Comparison of ENCODE assay signal across 21 cellular contexts in the genomic region with DNA sequence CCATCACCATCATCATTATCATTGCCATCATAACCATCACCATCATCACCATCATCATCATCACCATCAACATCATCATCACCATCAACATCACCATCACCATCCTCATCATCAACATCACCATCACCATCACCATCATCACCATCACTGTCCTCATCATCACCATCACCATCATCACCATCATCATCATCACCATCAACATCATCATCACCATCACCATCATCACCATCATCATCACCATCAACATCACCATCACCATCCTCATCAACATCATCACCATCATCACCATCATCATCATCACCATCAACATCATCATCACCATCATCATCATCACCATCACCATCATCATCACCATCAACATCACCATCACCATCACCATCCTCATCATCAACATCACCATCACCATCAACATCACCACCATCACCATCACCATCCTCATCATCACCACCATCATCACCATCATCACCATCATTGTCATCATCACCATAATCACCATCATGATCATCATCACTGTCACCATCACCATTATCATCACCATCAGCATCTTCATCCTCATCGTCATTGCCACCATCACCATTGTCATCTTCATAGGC. TPM values are rescaled to one million over a fixed set of nuclear protein-coding genes. Genes with fewer than 3 reads are reported as not detected.
DNase-seq lines count a peak whose midpoint lies in the region; ATAC-seq, FAIRE-seq and TF ChIP-seq lines count a peak whose summit lies in the region.
"Had no signal": no experiment of that assay in that cellular context is flagged by ENCODE, and none has a peak within 500 bp of the region (broad histone marks: within the 10 kb centered on the region; RNA-seq: fewer than 3 reads in every experiment).

No MANE protein-coding gene starts in this region.

- intact Hi-C loops in HepG2 (cut with micrococcal nuclease; ENCODE audit: unreplicated experiment) = no loop called here
- intact Hi-C loops in right lobe of liver (cut with DNase I) = loop anchor here (5.0 kb wide), 1 partner anchor 164 kb away; no protein-coding TSS in a partner anchor
- intact Hi-C loops in K562 (cut with micrococcal nuclease) = loop anchor here (5.0 kb wide), 2 partner anchors 74 to 694 kb away; partner anchors contain the start of gene IRF8

- FAIRE-seq in HepG2 (lab: Jason Lieb, UNC) = peak; percentile 12
- peak; percentile 99 for FAIRE-seq in HTR-8/SVneo (lab: Jason Lieb, UNC)
- FAIRE-seq in K562 (lab: Jason Lieb, UNC) = peak; percentile 35
- FAIRE-seq in urothelium cell line (lab: Jason Lieb, UNC) = peak; percentile 98
- FAIRE-seq: A204.1, D721Med, GM19239, H54 had no signal

- in situ Hi-C loops in HepG2 (cut with HindIII; ENCODE audit: extremely low pct_ligation_motif_present, low pct_unique_long_range_greater_than_20kb) = loop anchor here (5.0 to 25.0 kb wide), 4 partner anchors 69 to 689 kb away; partner anchors contain the start of gene FOXF1
- in situ Hi-C loops in K562 (cut with MboI) = loop anchor here (5.0 to 10.0 kb wide), 2 partner anchors 164 to 691 kb away; partner anchors contain the start of gene FOXF1

- TF ChIP-seq POLR2A in HepG2 (IDR thresholded peaks at IDR 0.05; ENCODE audit: insufficient read depth in 1 of 2, low read depth in 2 of 2, low read length in 2 of 2) = no peak
- TF ChIP-seq POLR2A in right lobe of liver (IDR thresholded peaks at IDR 0.05) = no peak
- no peak for TF ChIP-seq POLR2A in K562 (conservative IDR thresholded peaks at IDR 0.05)

- no peak overlapping the region for H3K4me3 ChIP-seq in HepG2 (replicated peaks in 1 of 3; ENCODE audit: insufficient read depth in 1 of 3, low read depth in 2 of 3, low read length in 3 of 3)
- H3K4me3 ChIP-seq in right lobe of liver = no peak overlapping the region
- no peak overlapping the region for H3K4me3 ChIP-seq in K562
- H3K4me3 ChIP-seq: BLaER1, GM23338, HAP-1 had no signal

- H3K9ac ChIP-seq in HepG2 (ENCODE audit: insufficient read depth, low read depth, low read length) = no peak overlapping the region
- no peak overlapping the region for H3K9ac ChIP-seq in K562 (ENCODE audit: insufficient read depth in 1 of 2, low read depth in 2 of 2, low read length in 2 of 2)
- H3K9ac ChIP-seq: BLaER1 had no signal

- DNase-seq in HepG2 (ENCODE audit: low spot score) (no peak), right lobe of liver (no peak), HTR-8/SVneo (ENCODE audit: insufficient read length, low spot score) (no peak), K562 (ENCODE audit: extremely low read depth in 1 of 4, low spot score in 3 of 4) (no peak), urothelium cell line (ENCODE audit: low spot score) (no peak), kidney tubule cell (ENCODE audit: low spot score) (no peak), DMS114 treated with DMSO at 0.1 percent for 48 hours (lab: John Stamatoyannopoulos, UW; ENCODE audit: unreplicated experiment) (no peak)
- DNase-seq: CD4-positive, alpha-beta T cell; DMS 273 treated with DMSO at 0.1 percent for 48 hours; DMS53; DMS79 treated with DMSO at 0.1 percent for 48 hours; GF-D8 had no signal

- no peaks in the 10 kb centered on the region for H3K9me1 ChIP-seq in K562 (ENCODE audit: control insufficient read depth, insufficient read depth, low read length)

- TF ChIP-seq EP300 in HepG2 (IDR thresholded peaks at IDR 0.05; ENCODE audit: low read depth in 2 of 2, low read length in 2 of 2) (no peak), HepG2 (CRISPR knock-in tag; IDR thresholded peaks at IDR 0.05; ENCODE audit: borderline replicate concordance) (no peak), K562 (IDR thresholded peaks at IDR 0.05; ENCODE audit: low read length) (no peak)

- H4K20me1 ChIP-seq in HepG2 (ENCODE audit: insufficient read depth, low read length) (no peaks in the 10 kb centered on the region), K562 (replicated peaks; ENCODE audit: control insufficient read depth, insufficient read depth, low read length) (peaks cover 8% of the 10 kb centered on the region)
- H4K20me1 ChIP-seq: BLaER1 had no signal

- H2AFZ ChIP-seq in HepG2 (ENCODE audit: low read length) (no peak overlapping the region), K562 (ENCODE audit: low read depth, low read length) (no peak overlapping the region)
- H2AFZ ChIP-seq: GM23338 had no signal

- TF ChIP-seq RAD21 in HepG2 (CRISPR knock-in tag; IDR thresholded peaks at IDR 0.05) (no peak), K562 (CRISPR knock-in tag; conservative IDR thresholded peaks at IDR 0.05 in 1 of 2, IDR thresholded peaks at IDR 0.05 in 1 of 2) (no peak)

- WGBS in HepG2 (ENCODE audit: low lambda C conversion rate) = 64% methylated on average over 1 of the region's 1 CpG
- WGBS in right lobe of liver (ENCODE audit: insufficient coverage, low coverage, low lambda C conversion rate, missing lambda C conversion rate) = 87% methylated on average over 1 of the region's 1 CpG
- 0% methylated on average over 1 of the region's 1 CpG for WGBS in K562 (ENCODE audit: insufficient coverage, low coverage, missing lambda C conversion rate)

- H3K79me2 ChIP-seq in HepG2 (ENCODE audit: insufficient read depth, low read length) (no peaks in the 10 kb centered on the region), K562 (ENCODE audit: control insufficient read depth, insufficient read depth, low read length) (no peaks in the 10 kb centered on the region)

- CTCF ChIA-PET in HepG2 (lab: Yijun Ruan, JAX; ENCODE audit: low intra/inter-chr PET ratio, low total read pairs) (interaction anchor here (5.0 kb wide), 1 partner anchor 164 kb away, joined by 108 read pairs; no protein-coding TSS in a partner anchor), K562 (lab: Yijun Ruan, JAX; ENCODE audit: low intra/inter-chr PET ratio) (interaction anchor here (3.1 kb wide), 1 partner anchor 164 kb away, joined by 41 read pairs; no protein-coding TSS in a partner anchor)

- H3K4me2 ChIP-seq in HepG2 (ENCODE audit: low read depth, low read length) (no peak overlapping the region), K562 (ENCODE audit: insufficient read depth, low read length) (no peak overlapping the region)
- H3K4me2 ChIP-seq: BLaER1, GM23338 had no signal

- H3K36me3 ChIP-seq in HepG2 (replicated peaks in 1 of 2; ENCODE audit: control insufficient read depth in 1 of 2, insufficient read depth in 2 of 2, low read length in 2 of 2) = no peaks in the 10 kb centered on the region
- no peaks in the 10 kb centered on the region for H3K36me3 ChIP-seq in right lobe of liver
- no peaks in the 10 kb centered on the region for H3K36me3 ChIP-seq in K562 (ENCODE audit: control insufficient read depth, insufficient read depth, low read length)
- H3K36me3 ChIP-seq: BLaER1, HAP-1 had no signal

- peaks cover 2 to 29% of the 10 kb centered on the region in 2 experiments; a peak in 4 of 5 replicates for H3K27me3 ChIP-seq in HepG2 (ENCODE audit: control insufficient read depth in 1 of 2, insufficient read depth in 2 of 2, low read length in 2 of 2)
- no peaks in the 10 kb centered on the region for H3K27me3 ChIP-seq in right lobe of liver
- peaks cover 11 to 51% of the 10 kb centered on the region in 2 experiments; a peak in 4 of 5 replicates for H3K27me3 ChIP-seq in K562 (ENCODE audit: control insufficient read depth in 2 of 2, insufficient read depth in 2 of 2, low read length in 2 of 2)
- H3K27me3 ChIP-seq: BLaER1 had no signal

- no peaks in the 10 kb centered on the region for H3K4me1 ChIP-seq in HepG2 (ENCODE audit: insufficient read depth, low read length)
- no peaks in the 10 kb centered on the region for H3K4me1 ChIP-seq in right lobe of liver
- H3K4me1 ChIP-seq in K562 (replicated peaks in 1 of 2; ENCODE audit: control insufficient read depth in 2 of 2, insufficient read depth in 2 of 2, low read length in 2 of 2) = peaks cover 0 to 7% of the 10 kb centered on the region in 2 experiments; a peak in 1 of 5 replicates
- H3K4me1 ChIP-seq: HAP-1 had no signal

- POLR2A ChIA-PET in HepG2 (lab: Yijun Ruan, JAX) (no interaction called here), K562 (lab: Yijun Ruan, JAX) (interaction anchor here (0.5 to 1.0 kb wide), 2 partner anchors 85 to 242 kb away, joined by 3 to 4 read pairs; no protein-coding TSS in a partner anchor)

- H3K27ac ChIP-seq in HepG2 (ENCODE audit: extremely low read length, insufficient read depth, low read length) = no peak overlapping the region
- no peak overlapping the region for H3K27ac ChIP-seq in right lobe of liver
- no peak overlapping the region for H3K27ac ChIP-seq in K562 (ENCODE audit: extremely low read depth, low read depth, low read length)
- H3K27ac ChIP-seq: 22Rv1, BLaER1 had no signal

- no TSS peak for BruUV-seq in HepG2 (replicated peaks; lab: Mats Ljungman, UMichigan)
- BruUV-seq in K562 (replicated peaks; lab: Mats Ljungman, UMichigan) = no TSS peak

- no peak for ATAC-seq in HepG2
- ATAC-seq in right lobe of liver = no peak
- no peak for ATAC-seq in K562
- ATAC-seq in HG03354 (IDR thresholded peaks at IDR 0.05; ENCODE audit: poor library complexity, severe bottlenecking, unreplicated experiment) = no peak
- ATAC-seq: GM23338 had no signal

- TF ChIP-seq CTCF in HepG2 (CRISPR knock-in tag; IDR thresholded peaks at IDR 0.05) (no peak), right lobe of liver (IDR thresholded peaks at IDR 0.05) (no peak), K562 (IDR thresholded peaks at IDR 0.05 in 2 of 3, conservative IDR thresholded peaks at IDR 0.05 in 1 of 3; ENCODE audit: insufficient read depth in 2 of 3, low read depth in 1 of 3, low read length in 3 of 3) (no peak)

- no peaks in the 10 kb centered on the region for H3K9me3 ChIP-seq in HepG2 (ENCODE audit: low read length)
- H3K9me3 ChIP-seq in right lobe of liver = no peaks in the 10 kb centered on the region
- H3K9me3 ChIP-seq in K562 (replicated peaks; ENCODE audit: control insufficient read depth, insufficient read depth, low read depth, low read length) = no peaks in the 10 kb centered on the region
- H3K9me3 ChIP-seq: BLaER1, HAP-1 had no signal

RNA-seq across cellular contexts. Expression of gene COX4I1, which starts 23.9 kb away (rescaled TPM):
- total RNA-seq in HepG2 (2016; rRNA removed; fragmentation: Illumina TruSeq; extraction: Trizol) (631 and 658 TPM in 2 replicates), right lobe of liver (100 to 1,000 TPM; 247 to 417 (median 303) TPM), K562 (2014; rRNA removed) (941 and 994 TPM in 2 replicates), K562 (2014; rRNA removed; fragmentation: Illumina TruSeq; extraction: Trizol) (526 and 685 TPM in 2 replicates), K562 (2015; rRNA removed; fragmentation: Illumina TruSeq; extraction: Trizol) (613 and 651 TPM in 2 replicates), K562 (2021) (827 and 832 TPM in 2 replicates)
- total RNA-seq in HepG2 (2016; cell fraction: cytosol; rRNA removed; fragmentation: Illumina TruSeq; extraction: Trizol; ENCODE audit: low read depth) = 381 and 407 TPM in 2 replicates
- 648 and 655 TPM in 2 replicates for total RNA-seq in HepG2 (2016; cell fraction: insoluble cytoplasmic fraction; rRNA removed; fragmentation: Illumina TruSeq; extraction: Trizol)
- 496 and 528 TPM in 2 replicates for total RNA-seq in HepG2 (2016; cell fraction: membrane; rRNA removed; fragmentation: Illumina TruSeq; extraction: Trizol)
- total RNA-seq in HepG2 (2016; cell fraction: nucleus; rRNA removed; fragmentation: Illumina TruSeq; extraction: Trizol) = 310 and 337 TPM in 2 replicates
- polyA plus RNA-seq in HepG2 (2011; rRNA removed) (838 and 902 TPM in 2 replicates), K562 (2011; rRNA removed) (1,032 and 1,039 TPM in 2 replicates), K562 (2014; fragmentation: Illumina TruSeq; extraction: Trizol) (1,040 and 1,078 TPM in 2 replicates), K562 (2014; fragmentation: Nextera tagmentation; extraction: Ambion mirVana) (1,000 to 10,000 TPM; 1,936 to 2,356 TPM), K562 (2014; rRNA removed) (1,078 and 1,164 TPM in 2 replicates)
- 1,053 and 1,212 TPM in 2 replicates for polyA plus RNA-seq in HepG2 (2011; cell fraction: cytosol; rRNA removed)
- 388 and 389 TPM in 2 replicates for polyA plus RNA-seq in HepG2 (2011; cell fraction: nucleus; rRNA removed)
- polyA plus RNA-seq in HepG2 (2012) = 443 and 505 TPM in 2 replicates
- 414 and 464 TPM in 2 replicates for polyA plus RNA-seq in HepG2 (2016; cell fraction: cytosol; fragmentation: Illumina TruSeq; extraction: Trizol; ENCODE audit: low read depth)
- polyA plus RNA-seq in HepG2 (2016; cell fraction: insoluble cytoplasmic fraction; fragmentation: Illumina TruSeq; extraction: Trizol; ENCODE audit: low read depth) = 675 and 705 TPM in 2 replicates
- 456 and 498 TPM in 2 replicates for polyA plus RNA-seq in HepG2 (2016; cell fraction: membrane; fragmentation: Illumina TruSeq; extraction: Trizol; ENCODE audit: low read depth)
- 604 and 614 TPM in 2 replicates for polyA plus RNA-seq in HepG2 (2016; cell fraction: nucleus; fragmentation: Illumina TruSeq; extraction: Trizol; ENCODE audit: insufficient read depth, low read depth)
- 364 and 524 TPM in 2 replicates for polyA minus RNA-seq in HepG2 (2011; rRNA and poly(A)+ RNA removed; ENCODE audit: low replicate concordance)
- polyA minus RNA-seq in HepG2 (2011; cell fraction: cytosol; rRNA and poly(A)+ RNA removed) = 143 and 144 TPM in 2 replicates
- 99.5 and 129 TPM in 2 replicates for polyA minus RNA-seq in HepG2 (2011; cell fraction: nucleus; rRNA and poly(A)+ RNA removed)
- 142 and 234 TPM in 2 replicates for total RNA-seq in K562 (2011; cell fraction: chromatin; rRNA removed; ENCODE audit: low replicate concordance)
- total RNA-seq in K562 (2011; cell fraction: nucleolus; rRNA removed) = 377 and 464 TPM in 2 replicates
- 382 and 397 TPM in 2 replicates for total RNA-seq in K562 (2011; cell fraction: nucleoplasm; rRNA removed)
- polyA plus RNA-seq in K562 (2011; cell fraction: cytosol; rRNA removed) = 957 and 1,096 TPM in 2 replicates
- polyA plus RNA-seq in K562 (2011; cell fraction: nucleus; rRNA removed) = 594 and 697 TPM in 2 replicates
- polyA plus RNA-seq in K562 (2012) = 796 and 1,103 TPM in 2 replicates
- 533 and 536 TPM in 2 replicates for polyA minus RNA-seq in K562 (2011; rRNA and poly(A)+ RNA removed)
- polyA minus RNA-seq in K562 (2011; cell fraction: cytosol; rRNA and poly(A)+ RNA removed) = 193 and 209 TPM in 2 replicates
- 68.0 and 114 TPM in 2 replicates for polyA minus RNA-seq in K562 (2011; cell fraction: nucleus; rRNA and poly(A)+ RNA removed)

RNA-seq across cellular contexts. Expression of gene EMC8, which starts 24.1 kb away (rescaled TPM):
- total RNA-seq in HepG2 (2016; rRNA removed; fragmentation: Illumina TruSeq; extraction: Trizol) = 47.6 and 55.0 TPM in 2 replicates
- total RNA-seq in HepG2 (2016; cell fraction: cytosol; rRNA removed; fragmentation: Illumina TruSeq; extraction: Trizol; ENCODE audit: low read depth) = 56.6 and 69.3 TPM in 2 replicates
- 42.9 and 52.9 TPM in 2 replicates for total RNA-seq in HepG2 (2016; cell fraction: insoluble cytoplasmic fraction; rRNA removed; fragmentation: Illumina TruSeq; extraction: Trizol)
- total RNA-seq in HepG2 (2016; cell fraction: membrane; rRNA removed; fragmentation: Illumina TruSeq; extraction: Trizol) = 53.7 and 67.6 TPM in 2 replicates
- 34.0 and 36.1 TPM in 2 replicates for total RNA-seq in HepG2 (2016; cell fraction: nucleus; rRNA removed; fragmentation: Illumina TruSeq; extraction: Trizol)
- polyA plus RNA-seq in HepG2 (2011; rRNA removed) = 71.6 and 76.0 TPM in 2 replicates
- polyA plus RNA-seq in HepG2 (2011; cell fraction: cytosol; rRNA removed) = 60.8 and 68.0 TPM in 2 replicates
- polyA plus RNA-seq in HepG2 (2011; cell fraction: nucleus; rRNA removed) = 45.9 and 50.4 TPM in 2 replicates
- 29.9 and 30.5 TPM in 2 replicates for polyA plus RNA-seq in HepG2 (2012)
- polyA plus RNA-seq in HepG2 (2016; cell fraction: cytosol; fragmentation: Illumina TruSeq; extraction: Trizol; ENCODE audit: low read depth) = 65.3 and 83.6 TPM in 2 replicates
- 58.1 and 66.0 TPM in 2 replicates for polyA plus RNA-seq in HepG2 (2016; cell fraction: insoluble cytoplasmic fraction; fragmentation: Illumina TruSeq; extraction: Trizol; ENCODE audit: low read depth)
- polyA plus RNA-seq in HepG2 (2016; cell fraction: membrane; fragmentation: Illumina TruSeq; extraction: Trizol; ENCODE audit: low read depth) = 59.1 and 73.6 TPM in 2 replicates
- polyA plus RNA-seq in HepG2 (2016; cell fraction: nucleus; fragmentation: Illumina TruSeq; extraction: Trizol; ENCODE audit: insufficient read depth, low read depth) = 69.1 and 78.6 TPM in 2 replicates
- polyA minus RNA-seq in HepG2 (2011; rRNA and poly(A)+ RNA removed; ENCODE audit: low replicate concordance) = 61.8 and 82.3 TPM in 2 replicates
- 27.0 and 43.3 TPM in 2 replicates for polyA minus RNA-seq in HepG2 (2011; cell fraction: cytosol; rRNA and poly(A)+ RNA removed)
- 44.0 and 45.6 TPM in 2 replicates for polyA minus RNA-seq in HepG2 (2011; cell fraction: nucleus; rRNA and poly(A)+ RNA removed)
- 10 to 100 TPM in 5 of 6 experiments, 1 to 10 TPM in 1; 9.2 to 22.4 (median 12.1) TPM for total RNA-seq in right lobe of liver
- total RNA-seq in K562 (2011; cell fraction: chromatin; rRNA removed; ENCODE audit: low replicate concordance) = 39.0 and 71.6 TPM in 2 replicates
- 55.5 and 57.1 TPM in 2 replicates for total RNA-seq in K562 (2011; cell fraction: nucleolus; rRNA removed)
- 52.4 and 64.5 TPM in 2 replicates for total RNA-seq in K562 (2011; cell fraction: nucleoplasm; rRNA removed)
- total RNA-seq in K562 (2014; rRNA removed) = 81.8 and 86.4 TPM in 2 replicates
- 36.4 and 48.6 TPM in 2 replicates for total RNA-seq in K562 (2014; rRNA removed; fragmentation: Illumina TruSeq; extraction: Trizol)
- total RNA-seq in K562 (2015; rRNA removed; fragmentation: Illumina TruSeq; extraction: Trizol) = 49.9 and 56.4 TPM in 2 replicates
- total RNA-seq in K562 (2021) = 60.8 and 71.9 TPM in 2 replicates
- 45.2 and 54.7 TPM in 2 replicates for polyA plus RNA-seq in K562 (2011; rRNA removed)
- 64.7 and 82.3 TPM in 2 replicates for polyA plus RNA-seq in K562 (2011; cell fraction: cytosol; rRNA removed)
- polyA plus RNA-seq in K562 (2011; cell fraction: nucleus; rRNA removed) = 50.0 and 69.2 TPM in 2 replicates
- 35.1 and 36.5 TPM in 2 replicates for polyA plus RNA-seq in K562 (2012)
- 32.7 and 39.8 TPM in 2 replicates for polyA plus RNA-seq in K562 (2014; fragmentation: Illumina TruSeq; extraction: Trizol)
- polyA plus RNA-seq in K562 (2014; fragmentation: Nextera tagmentation; extraction: Ambion mirVana) = 10 to 100 TPM; 11.4 to 14.0 TPM
- polyA plus RNA-seq in K562 (2014; rRNA removed) = 61.7 and 69.1 TPM in 2 replicates
- polyA minus RNA-seq in K562 (2011; rRNA and poly(A)+ RNA removed) = 35.1 and 58.8 TPM in 2 replicates
- polyA minus RNA-seq in K562 (2011; cell fraction: cytosol; rRNA and poly(A)+ RNA removed) = 45.7 and 51.0 TPM in 2 replicates
- polyA minus RNA-seq in K562 (2011; cell fraction: nucleus; rRNA and poly(A)+ RNA removed) = 26.1 and 37.0 TPM in 2 replicates

Comparison
In these comparisons a context has a peak if more than half of its experiments do, and no peak if none do; other contexts are left out.
1. Of the 241 proteins assayed by ChIP-seq in both HepG2 and K562: peak only in HepG2: PHB2 and RAD51; only in K562: EHMT2 and KDM1A; in both: none; in neither: 233; mixed calls (peak in some experiments, not most) for 4.